Comparison of ENCODE assay signal across 13 cellular contexts in the genomic region with DNA sequence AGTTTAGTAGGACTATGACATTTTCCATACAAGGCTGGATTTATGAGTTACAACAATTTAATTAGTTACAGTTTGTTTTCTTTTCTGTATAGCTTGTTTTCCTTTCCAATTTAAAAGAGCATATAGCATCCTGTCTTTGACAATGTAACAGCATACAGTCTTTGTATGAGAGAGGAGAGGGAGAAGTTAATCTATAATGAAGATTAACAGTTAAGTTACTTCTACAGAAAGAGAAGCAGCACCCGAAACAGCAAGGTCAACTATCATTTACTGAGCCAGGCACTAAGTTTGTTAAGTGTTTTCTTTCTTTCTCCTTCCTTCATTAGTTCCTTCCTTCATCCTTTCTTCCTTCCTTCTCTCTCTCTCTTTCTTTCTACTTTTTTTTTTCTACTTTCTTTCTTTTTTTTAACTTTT. TPM values are rescaled to one million over a fixed set of nuclear protein-coding genes. Genes with fewer than 3 reads are reported as not detected.
DNase-seq lines count a peak whose midpoint lies in the region; ATAC-seq, FAIRE-seq and TF ChIP-seq lines count a peak whose summit lies in the region.
"Had no signal": no experiment of that assay in that cellular context is flagged by ENCODE, and none has a peak within 500 bp of the region (broad histone marks: within the 10 kb centered on the region; RNA-seq: fewer than 3 reads in every experiment).

No MANE protein-coding gene starts in this region.

- CTCF ChIA-PET in HEK293 (lab: Yijun Ruan, JAX) = interaction anchor here (0.7 to 1.9 kb wide), 10 partner anchors 9 to 484 kb away, joined by 3 to 10 read pairs (median 4); a partner anchor contains a TSS

- in situ Hi-C loops in gastrocnemius medialis (cut with MboI; ENCODE audit: low sequenced_read_pairs in 4 of 4) = no loop called here

- H3K4me2 ChIP-seq in hepatocyte (peak overlapping the region; percentile 7), Karpas-422 (ENCODE audit: low read depth, low read length, poor library complexity, severe bottlenecking) (no peak overlapping the region)
- H3K4me2 ChIP-seq: BLaER1 had no signal

- H3K79me2 ChIP-seq in hepatocyte (no peaks in the 10 kb centered on the region), Karpas-422 (ENCODE audit: low read length) (no peaks in the 10 kb centered on the region)

- no peak overlapping the region for H3K4me3 ChIP-seq in HEK293 (ENCODE audit: low read depth, low read length)
- no peak overlapping the region for H3K4me3 ChIP-seq in hepatocyte
- H3K4me3 ChIP-seq in gastrocnemius medialis = no peak overlapping the region
- H3K4me3 ChIP-seq in esophagus muscularis mucosa = no peak overlapping the region
- no peak overlapping the region for H3K4me3 ChIP-seq in Karpas-422 (ENCODE audit: low read length)
- H3K4me3 ChIP-seq: BLaER1, GM23248 had no signal

- H3K27ac ChIP-seq in HEK293 (ENCODE audit: extremely low read depth, low read depth, low read length) = no peak overlapping the region
- H3K27ac ChIP-seq in hepatocyte = peak overlapping the region; percentile 74
- no peak overlapping the region for H3K27ac ChIP-seq in gastrocnemius medialis
- no peak overlapping the region for H3K27ac ChIP-seq in esophagus muscularis mucosa (replicated peaks in 1 of 4)
- H3K27ac ChIP-seq in Karpas-422 (ENCODE audit: low read length) = no peak overlapping the region
- H3K27ac ChIP-seq: BLaER1, GM23248 had no signal

- H2AFZ ChIP-seq in hepatocyte (peak overlapping the region; percentile 22), Karpas-422 (ENCODE audit: low read length) (no peak overlapping the region)
- H2AFZ ChIP-seq: GM23248 had no signal

- no peak for ATAC-seq in gastrocnemius medialis

- POLR2A ChIA-PET in HEK293 (lab: Yijun Ruan, JAX) = no interaction called here

- TF ChIP-seq POLR2A in gastrocnemius medialis (IDR thresholded peaks at IDR 0.05) = no peak
- TF ChIP-seq POLR2A in esophagus muscularis mucosa (IDR thresholded peaks at IDR 0.05; ENCODE audit: low read depth) = no peak

- FAIRE-seq in D721Med (lab: Jason Lieb, UNC) = peak; percentile 61
- FAIRE-seq: H54 had no signal

- H3K27me3 ChIP-seq in hepatocyte (no peaks in the 10 kb centered on the region), gastrocnemius medialis (no peaks in the 10 kb centered on the region), esophagus muscularis mucosa (no peaks in the 10 kb centered on the region), Karpas-422 (ENCODE audit: low read length) (no peaks in the 10 kb centered on the region)
- H3K27me3 ChIP-seq: BLaER1 had no signal

- H3K4me1 ChIP-seq in HEK293 (ENCODE audit: control insufficient read depth, insufficient read depth, low read length) = peaks cover 27% of the 10 kb centered on the region
- H3K4me1 ChIP-seq in hepatocyte (ENCODE audit: insufficient read depth) = peaks cover 31% of the 10 kb centered on the region
- peaks cover 5 to 8% of the 10 kb centered on the region in 2 donors for H3K4me1 ChIP-seq in gastrocnemius medialis
- peaks cover 0 to 17% (median 11%) of the 10 kb centered on the region in 4 donors for H3K4me1 ChIP-seq in esophagus muscularis mucosa
- no peaks in the 10 kb centered on the region for H3K4me1 ChIP-seq in Karpas-422 (ENCODE audit: low read length)
- H3K4me1 ChIP-seq: BLaER1 had no signal

- H3K9me2 ChIP-seq in hepatocyte (replicated peaks; ENCODE audit: insufficient read depth) = no peaks in the 10 kb centered on the region
- no peaks in the 10 kb centered on the region for H3K9me2 ChIP-seq in Karpas-422 (replicated peaks; ENCODE audit: insufficient read depth, low read length)

- H4K20me1 ChIP-seq in hepatocyte (ENCODE audit: insufficient read depth, poor library complexity, severe bottlenecking) (no peaks in the 10 kb centered on the region), Karpas-422 (ENCODE audit: insufficient read depth, low read depth, low read length) (no peaks in the 10 kb centered on the region)
- H4K20me1 ChIP-seq: BLaER1 had no signal

- intact Hi-C loops in gastrocnemius medialis (cut with DNase I; ENCODE audit: low total_unique reads) = no loop called here
- intact Hi-C loops in esophagus muscularis mucosa (cut with DNase I) = no loop called here

- TF ChIP-seq EP300 in esophagus muscularis mucosa (IDR thresholded peaks at IDR 0.05) = no peak

- no peaks in the 10 kb centered on the region for H3K36me3 ChIP-seq in HEK293 (ENCODE audit: control insufficient read depth in 2 of 2, insufficient read depth in 1 of 2, low read length in 2 of 2)
- H3K36me3 ChIP-seq in hepatocyte (replicated peaks; ENCODE audit: insufficient read depth, low read depth) = no peaks in the 10 kb centered on the region
- H3K36me3 ChIP-seq in gastrocnemius medialis = no peaks in the 10 kb centered on the region
- no peaks in the 10 kb centered on the region for H3K36me3 ChIP-seq in esophagus muscularis mucosa
- H3K36me3 ChIP-seq in Karpas-422 (ENCODE audit: insufficient read depth, low read length) = no peaks in the 10 kb centered on the region
- H3K36me3 ChIP-seq: BLaER1 had no signal

- WGBS in hepatocyte (ENCODE audit: low lambda C conversion rate, missing lambda C conversion rate) = 44% methylated on average over 1 of the region's 1 CpG
- 54% methylated on average over 1 of the region's 1 CpG for WGBS in esophagus muscularis mucosa

- H3K9ac ChIP-seq in Karpas-422 (ENCODE audit: low read length) = no peak overlapping the region
- H3K9ac ChIP-seq: BLaER1, GM23248 had no signal

- TF ChIP-seq CTCF in D721Med (IDR thresholded peaks at IDR 0.05; ENCODE audit: insufficient read depth, missing control alignments) = no peak
- no peak for TF ChIP-seq CTCF in HEK293 (tag by site-specific recombination; IDR thresholded peaks at IDR 0.05)
- no peak for TF ChIP-seq CTCF in hepatocyte (IDR thresholded peaks at IDR 0.05; ENCODE audit: poor library complexity)
- no peak for TF ChIP-seq CTCF in gastrocnemius medialis (IDR thresholded peaks at IDR 0.05 in 4 of 5, conservative IDR thresholded peaks at IDR 0.05 in 1 of 5)
- TF ChIP-seq CTCF in esophagus muscularis mucosa (IDR thresholded peaks at IDR 0.05) = no peak

- DNase-seq in D721Med (ENCODE audit: insufficient read length, low spot score) (no peak), hepatocyte (ENCODE audit: low spot score) (no peak), gastrocnemius medialis (no peak), esophagus muscularis mucosa (ENCODE audit: extremely low spot score) (no peak), Karpas-422 (no peak)
- DNase-seq: AML-193; Caco-2; CD8-positive, alpha-beta memory T cell; GF-D8; GM23248 had no signal

- H3K9me3 ChIP-seq in HEK293 (ENCODE audit: control insufficient read depth, insufficient read depth, low read depth, low read length) = no peaks in the 10 kb centered on the region
- no peaks in the 10 kb centered on the region for H3K9me3 ChIP-seq in hepatocyte (ENCODE audit: low read depth)
- H3K9me3 ChIP-seq in gastrocnemius medialis = no peaks in the 10 kb centered on the region
- H3K9me3 ChIP-seq in esophagus muscularis mucosa = no peaks in the 10 kb centered on the region
- H3K9me3 ChIP-seq in Karpas-422 (ENCODE audit: low read length) = no peaks in the 10 kb centered on the region
- H3K9me3 ChIP-seq: Caco-2 had no signal

TF ChIP-seq in HEK293, 187 proteins besides CTCF, POLR2A, EP300 and RAD21 (continues in another document):
- TF ChIP-seq, protein P1, sequence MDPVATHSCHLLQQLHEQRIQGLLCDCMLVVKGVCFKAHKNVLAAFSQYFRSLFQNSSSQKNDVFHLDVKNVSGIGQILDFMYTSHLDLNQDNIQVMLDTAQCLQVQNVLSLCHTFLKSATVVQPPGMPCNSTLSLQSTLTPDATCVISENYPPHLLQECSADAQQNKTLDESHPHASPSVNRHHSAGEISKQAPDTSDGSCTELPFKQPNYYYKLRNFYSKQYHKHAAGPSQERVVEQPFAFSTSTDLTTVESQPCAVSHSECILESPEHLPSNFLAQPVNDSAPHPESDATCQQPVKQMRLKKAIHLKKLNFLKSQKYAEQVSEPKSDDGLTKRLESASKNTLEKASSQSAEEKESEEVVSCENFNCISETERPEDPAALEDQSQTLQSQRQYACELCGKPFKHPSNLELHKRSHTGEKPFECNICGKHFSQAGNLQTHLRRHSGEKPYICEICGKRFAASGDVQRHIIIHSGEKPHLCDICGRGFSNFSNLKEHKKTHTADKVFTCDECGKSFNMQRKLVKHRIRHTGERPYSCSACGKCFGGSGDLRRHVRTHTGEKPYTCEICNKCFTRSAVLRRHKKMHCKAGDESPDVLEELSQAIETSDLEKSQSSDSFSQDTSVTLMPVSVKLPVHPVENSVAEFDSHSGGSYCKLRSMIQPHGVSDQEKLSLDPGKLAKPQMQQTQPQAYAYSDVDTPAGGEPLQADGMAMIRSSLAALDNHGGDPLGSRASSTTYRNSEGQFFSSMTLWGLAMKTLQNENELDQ (tag by site-specific recombination; IDR thresholded peaks at IDR 0.05; ENCODE audit: low read depth) = no peak
- no peak for TF ChIP-seq MYNN (tag by site-specific recombination; IDR thresholded peaks at IDR 0.05; ENCODE audit: borderline replicate concordance)
- TF ChIP-seq ZNF701 (tag by site-specific recombination; IDR thresholded peaks at IDR 0.05) = no peak
- no peak; the same call in none of the 2 replicates for TF ChIP-seq WT1 (tag by site-specific recombination; IDR thresholded peaks at IDR 0.05)
- no peak for TF ChIP-seq ZNF223 (tag by site-specific recombination; IDR thresholded peaks at IDR 0.05)
- 0 out of 2 replicates have a peak, but pooled peaks have one; percentile 41 for TF ChIP-seq KLF8 (tag by site-specific recombination; IDR thresholded peaks at IDR 0.05)
- no peak for TF ChIP-seq ZNF391 (tag by site-specific recombination; IDR thresholded peaks at IDR 0.05; ENCODE audit: borderline replicate concordance, low read depth)
- 0 out of 2 replicates have a peak, but pooled peaks have one; percentile 51 for TF ChIP-seq ZNF664 (tag by site-specific recombination; IDR thresholded peaks at IDR 0.05)

RNA-seq across cellular contexts. Expression of a gene that starts 52.3 kb away (rescaled TPM):
- 41.7 and 47.7 TPM in 2 replicates for total RNA-seq in hepatocyte
- 45.4 and 54.3 TPM in 2 replicates for polyA plus RNA-seq in hepatocyte
- total RNA-seq in gastrocnemius medialis = 10 to 100 TPM; 21.1 to 48.1 (median 29.2) TPM
- 100 to 1,000 TPM in 3 of 4 donors, 10 to 100 TPM in 1; 94.9 to 129 (median 108) TPM for total RNA-seq in esophagus muscularis mucosa
- not detected in 2 replicates for total RNA-seq in Karpas-422 (2014; rRNA removed; shearing (Covaris generic); ENCODE audit: low replicate concordance)

Comparison
In these comparisons a context has a peak if more than half of its experiments do, and no peak if none do; other contexts are left out.
1. RNA of a gene that starts 52.3 kb away (total RNA-seq): 94.9 to 129 TPM in esophagus muscularis mucosa, 41.7 to 47.7 TPM in hepatocyte and 21.1 to 48.1 TPM in gastrocnemius medialis; not detected in Karpas-422; every median in the first group is over 10 times any median in the second.